Comparison of ENCODE assay signal across 8 cellular contexts in genomic region chr4:186104895-186105720, GRCh38. TPM values are rescaled to one million over a fixed set of nuclear protein-coding genes. Genes with fewer than 3 reads are reported as not detected.
DNase-seq lines count a peak whose midpoint lies in the region; ATAC-seq lines count a peak whose summit lies in the region.

No MANE protein-coding gene starts in this region.

- H3K27me3 Mint-ChIP-seq in activated naive CD8-positive, alpha-beta T cell treated with anti-CD3 and anti-CD28 coated beads for 36 hours = peaks cover 58% of the 10 kb centered on the region

- peak overlapping the region; percentile 64 for H3K4me3 Mint-ChIP-seq in activated naive CD8-positive, alpha-beta T cell treated with anti-CD3 and anti-CD28 coated beads for 36 hours

- peak; percentile 21 for DNase-seq in ACHN
- peak; percentile 10 for DNase-seq in activated naive CD8-positive, alpha-beta T cell treated with anti-CD3 and anti-CD28 coated beads for 36 hours
- no peak for DNase-seq in Karpas-422

- no peaks in the 10 kb centered on the region for H3K36me3 Mint-ChIP-seq in activated naive CD8-positive, alpha-beta T cell treated with anti-CD3 and anti-CD28 coated beads for 36 hours

- no peak overlapping the region for H3K9ac ChIP-seq in Karpas-422 (ENCODE audit: low read length)

- no peaks in the 10 kb centered on the region for H4K20me1 ChIP-seq in Karpas-422 (ENCODE audit: insufficient read depth, low read depth, low read length)

- H2AFZ ChIP-seq in Karpas-422 (ENCODE audit: low read length) = no peak overlapping the region

- peak; percentile 25 for ATAC-seq in GM19025 (IDR thresholded peaks at IDR 0.05; ENCODE audit: low read depth, unreplicated experiment)
- peak; percentile 33 for ATAC-seq in HG03135 (IDR thresholded peaks at IDR 0.05; ENCODE audit: unreplicated experiment)
- no peak for ATAC-seq in GM18519 (IDR thresholded peaks at IDR 0.05; ENCODE audit: low FRiP score, unreplicated experiment)

- H3K9me3 ChIP-seq in iPS-18c (ENCODE audit: control insufficient read depth, insufficient read depth, low read length) = peaks cover 5% of the 10 kb centered on the region
- no peaks in the 10 kb centered on the region for H3K9me3 ChIP-seq in Karpas-422 (ENCODE audit: low read length)

- H3K4me1 ChIP-seq in Karpas-422 (ENCODE audit: low read length) = no peaks in the 10 kb centered on the region

- H3K9me3 Mint-ChIP-seq in activated naive CD8-positive, alpha-beta T cell treated with anti-CD3 and anti-CD28 coated beads for 36 hours = no peaks in the 10 kb centered on the region

- H3K4me1 Mint-ChIP-seq in activated naive CD8-positive, alpha-beta T cell treated with anti-CD3 and anti-CD28 coated beads for 36 hours = peaks cover 7% of the 10 kb centered on the region

- H3K79me2 ChIP-seq in Karpas-422 (ENCODE audit: low read length) = no peaks in the 10 kb centered on the region

- no peaks in the 10 kb centered on the region for H3K27me3 ChIP-seq in Karpas-422 (ENCODE audit: low read length)

- no peak overlapping the region for H3K4me2 ChIP-seq in Karpas-422 (ENCODE audit: low read depth, low read length, poor library complexity, severe bottlenecking)

- H3K36me3 ChIP-seq in Karpas-422 (ENCODE audit: insufficient read depth, low read length) = no peaks in the 10 kb centered on the region

- in situ Hi-C loops in ACHN (cut with HindIII; ENCODE audit: low pct_ligation_motif_present, low pct_unique_long_range_greater_than_20kb, low sequenced_read_pairs) = no loop called here

- H3K27ac ChIP-seq in skin epidermis (peak overlapping the region in 2 of 21 experiments; percentile 47 to 73), Karpas-422 (ENCODE audit: low read length) (no peak overlapping the region)

- H3K4me3 ChIP-seq in iPS-18c (ENCODE audit: insufficient read depth, low read depth, low read length) (peak overlapping the region; percentile 61), skin epidermis (peak overlapping the region; percentile 20 to 44 (median 31)), Karpas-422 (ENCODE audit: low read length) (no peak overlapping the region)

- H3K27ac Mint-ChIP-seq in activated naive CD8-positive, alpha-beta T cell treated with anti-CD3 and anti-CD28 coated beads for 36 hours = no peak overlapping the region

- no peaks in the 10 kb centered on the region for H3K9me2 ChIP-seq in Karpas-422 (replicated peaks; ENCODE audit: insufficient read depth, low read length)

RNA-seq across cellular contexts. Expression of gene FAM149A, which starts 0.6 kb away (rescaled TPM):
- under 1 TPM; 0.52 to 0.82 TPM for total RNA-seq in activated naive CD8-positive, alpha-beta T cell treated with anti-CD3 and anti-CD28 coated beads for 36 hours
- 1.9 and 2.8 TPM in 2 replicates for total RNA-seq in Karpas-422 (2014; rRNA removed; shearing (Covaris generic); ENCODE audit: low replicate concordance)

RNA-seq across cellular contexts. Expression of gene TLR3, which starts 36.2 kb away (rescaled TPM):
- total RNA-seq in activated naive CD8-positive, alpha-beta T cell treated with anti-CD3 and anti-CD28 coated beads for 36 hours = not detected
- 4.3 and 9.7 TPM in 2 replicates for total RNA-seq in Karpas-422 (2014; rRNA removed; shearing (Covaris generic); ENCODE audit: low replicate concordance)
